32 cellular contexts compared by ENCODE assay signal in genomic region chr13:84491952-84492351, GRCh38.
"Had no signal": no experiment of that assay in that cellular context is flagged by ENCODE, and none has a peak within 500 bp of the region (broad histone marks: within the 10 kb centered on the region; RNA-seq: fewer than 3 reads in every experiment).

No MANE protein-coding gene starts in this region.

- ATAC-seq: activated CD4-positive, alpha-beta T cell treated with anti-CD3 and anti-CD28 coated beads for 36 hours; activated CD4-positive, CD25-positive, alpha-beta regulatory T cell treated with anti-CD3 and anti-CD28 coated beads, Interleukin-2, amount 50 U/mL, for 24 hours; activated CD8-positive, alpha-beta T cell treated with anti-CD3 and anti-CD28 coated beads, Interleukin-2, amount 10 ng/mL, durations not matched to agents 7 days and 5 days; activated naive CD4-positive, alpha-beta T cell treated with anti-CD3 and anti-CD28 coated beads, Interleukin-2, amount 50 U/mL, for 72 hours; body of pancreas; PC-3; Right ventricle myocardium inferior had no signal

- DNase-seq: activated CD4-positive, alpha-beta T cell treated with anti-CD3 and anti-CD28 coated beads for 36 hours; activated CD4-positive, alpha-beta T cell treated with anti-CD3 and anti-CD28 coated beads, Interleukin-2, amount 10 ng/mL, durations not matched to agents 7 days and 5 days; activated CD4-positive, alpha-beta T cell treated with anti-CD3 and anti-CD28 coated beads, Interleukin-2, amount 50 U/mL, for 48 hours; activated CD8-positive, alpha-beta T cell treated with anti-CD3 and anti-CD28 coated beads, Interleukin-2, amount 10 ng/mL, durations not matched to agents 7 days and 5 days; activated gamma-delta T cell; activated naive CD4-positive, alpha-beta T cell treated with Interleukin-2 at 50 U/mL for 16 hours; activated T-cell treated with anti-CD3 and anti-CD28 coated beads, Interleukin-2, amount 50 U/mL, for 24 hours; adrenal gland; body of pancreas; MM.1S; MV-4-11; NCI-H1092; NCI-H1436 treated with DMSO at 0.1 percent for 48 hours; NCI-H1694 treated with DMSO at 0.1 percent for 48 hours; NCI-H2029 treated with DMSO at 0.1 percent for 48 hours; NCI-H2107; NCI-H2171; NCI-H2227 treated with DMSO at 0.1 percent for 48 hours; NCI-H446; NCI-H524 treated with DMSO at 0.1 percent for 48 hours; NCI-H748 treated with DMSO at 0.1 percent for 48 hours; NK-92 treated with Interleukin-12 subunit alpha and Interleukin-12 subunit beta, amount 100 ng/mL, for 24 hours; PC-3; Peyer's patch; RPMI8226; SK-N-SH had no signal

- H3K9me3 Mint-ChIP-seq: activated CD4-positive, alpha-beta T cell treated with anti-CD3 and anti-CD28 coated beads, Interleukin-2, amount 10 ng/mL, durations not matched to agents 7 days and 5 days; activated naive CD4-positive, alpha-beta T cell treated with anti-CD3 and anti-CD28 coated beads, Interleukin-2, amount 50 U/mL, for 72 hours; activated T-cell treated with anti-CD3 and anti-CD28 coated beads, Interleukin-2, amount 50 U/mL, for 24 hours had no signal

- H3K27ac Mint-ChIP-seq: activated CD4-positive, alpha-beta T cell treated with anti-CD3 and anti-CD28 coated beads for 36 hours; activated CD4-positive, alpha-beta T cell treated with anti-CD3 and anti-CD28 coated beads, Interleukin-2, amount 10 ng/mL, durations not matched to agents 7 days and 5 days; activated CD8-positive, alpha-beta T cell treated with anti-CD3 and anti-CD28 coated beads, Interleukin-2, amount 10 ng/mL, durations not matched to agents 7 days and 5 days; activated naive CD4-positive, alpha-beta T cell treated with anti-CD3 and anti-CD28 coated beads, Interleukin-2, amount 50 U/mL, for 72 hours; activated T-cell treated with anti-CD3 and anti-CD28 coated beads, Interleukin-2, amount 50 U/mL, for 24 hours; activated T-helper 2 cell treated with anti-CD3 and anti-CD28 coated beads, Interferon-gamma antibody, Interleukin-2, Interleukin-4, amounts not matched to agents 10 μg/mL and 5 μg/mL and 100 μg/mL, durations not matched to agents 14 hours and 24 hours and 36 hours; T-helper 1 cell treated with Interleukin-12 subunit alpha and Interleukin-12 subunit beta and Interleukin-4 antibody, amounts not matched to agents 30 μg/mL and 1 μg/mL, for 36 hours; T-helper 2 cell treated with Interferon-gamma antibody and Interleukin-4, amounts not matched to agents 5 μg/mL and 100 μg/mL, for 36 hours had no signal

- H3K4me1 Mint-ChIP-seq: activated CD4-positive, alpha-beta T cell treated with anti-CD3 and anti-CD28 coated beads for 36 hours; activated CD4-positive, alpha-beta T cell treated with anti-CD3 and anti-CD28 coated beads, Interleukin-2, amount 10 ng/mL, durations not matched to agents 7 days and 5 days had no signal

- H3K27me3 Mint-ChIP-seq: activated CD4-positive, alpha-beta T cell treated with anti-CD3 and anti-CD28 coated beads for 36 hours; activated CD4-positive, alpha-beta T cell treated with anti-CD3 and anti-CD28 coated beads, Interleukin-2, amount 10 ng/mL, durations not matched to agents 7 days and 5 days; activated T-cell treated with anti-CD3 and anti-CD28 coated beads, Interleukin-2, amount 50 U/mL, for 24 hours had no signal

- H3K4me3 Mint-ChIP-seq: activated CD4-positive, alpha-beta T cell treated with anti-CD3 and anti-CD28 coated beads for 36 hours; activated CD4-positive, alpha-beta T cell treated with anti-CD3 and anti-CD28 coated beads, Interleukin-2, amount 10 ng/mL, durations not matched to agents 7 days and 5 days; activated CD8-positive, alpha-beta T cell treated with anti-CD3 and anti-CD28 coated beads, Interleukin-2, amount 10 ng/mL, durations not matched to agents 7 days and 5 days; activated T-cell treated with anti-CD3 and anti-CD28 coated beads, Interleukin-2, amount 50 U/mL, for 24 hours; T-helper 1 cell treated with Interleukin-12 subunit alpha and Interleukin-12 subunit beta and Interleukin-4 antibody, amounts not matched to agents 30 μg/mL and 1 μg/mL, for 36 hours; T-helper 2 cell treated with Interferon-gamma antibody and Interleukin-4, amounts not matched to agents 5 μg/mL and 100 μg/mL, for 36 hours had no signal

- H3K36me3 Mint-ChIP-seq: activated naive CD4-positive, alpha-beta T cell treated with anti-CD3 and anti-CD28 coated beads, Interleukin-2, amount 50 U/mL, for 72 hours had no signal
